ENCODE assay signal across 24 cellular contexts in the genomic region with DNA sequence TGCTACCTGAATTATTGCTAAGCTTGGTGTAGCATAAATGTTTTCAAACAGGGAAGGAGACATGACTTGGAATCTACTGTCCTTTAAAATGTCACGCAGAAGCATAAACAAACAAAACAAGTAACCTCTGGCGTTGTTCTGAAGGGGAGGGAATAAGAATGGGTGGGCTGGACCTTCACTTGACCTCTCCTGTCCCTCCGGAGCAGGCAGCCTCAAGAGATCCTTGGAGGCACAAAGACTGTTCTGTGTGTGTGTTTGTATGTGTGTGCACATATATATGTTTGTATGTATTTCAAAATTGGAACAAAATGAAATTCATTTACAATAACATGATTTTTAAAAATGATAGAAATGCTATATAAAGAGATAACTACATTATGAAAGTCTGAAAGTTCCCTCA.
DNase-seq lines count a peak whose midpoint lies in the region; ATAC-seq and TF ChIP-seq lines count a peak whose summit lies in the region.
"Had no signal": no experiment of that assay in that cellular context is flagged by ENCODE, and none has a peak within 500 bp of the region (broad histone marks: within the 10 kb centered on the region; RNA-seq: fewer than 3 reads in every experiment).

No MANE protein-coding gene starts in this region.

- no peaks in the 10 kb centered on the region for H3K79me2 ChIP-seq in SK-N-SH (ENCODE audit: insufficient read depth)

- 65% methylated on average over 3 of the region's 3 CpGs for WGBS in SK-N-SH (ENCODE audit: low lambda C conversion rate)

- peaks cover 4% of the 10 kb centered on the region for H3K27me3 Mint-ChIP-seq in T-helper 1 cell treated with Interleukin-12 subunit alpha and Interleukin-12 subunit beta and Interleukin-4 antibody, amounts not matched to agents 30 μg/mL and 1 μg/mL, for 36 hours (ENCODE audit: low read depth)

- H3K9ac ChIP-seq in SK-N-SH (no peak overlapping the region), skeletal muscle satellite cell (ENCODE audit: low read depth, low read length) (no peak overlapping the region)

- no peaks in the 10 kb centered on the region for H3K27me3 ChIP-seq in SK-N-SH (ENCODE audit: insufficient read depth)
- H3K27me3 ChIP-seq in skeletal muscle satellite cell (ENCODE audit: control insufficient read depth, insufficient read depth, low read length), result no peaks in the 10 kb centered on the region
- H3K27me3 ChIP-seq: body of pancreas, gastroesophageal sphincter, SJCRH30, transverse colon had no signal

- H3K4me3 Mint-ChIP-seq in T-helper 1 cell treated with Interleukin-12 subunit alpha and Interleukin-12 subunit beta and Interleukin-4 antibody, amounts not matched to agents 30 μg/mL and 1 μg/mL, for 36 hours, result peak overlapping the region; percentile 12
- H3K4me3 Mint-ChIP-seq: natural killer cell had no signal

- H2AFZ ChIP-seq in SK-N-SH (ENCODE audit: low read depth), result peak overlapping the region; percentile 64; the same call in 1 of the 2 replicates

- no peak for TF ChIP-seq EP300 in SK-N-SH (IDR thresholded peaks at IDR 0.05; ENCODE audit: borderline replicate concordance in 1 of 2, low read depth in 1 of 2, low read length in 1 of 2)

- H3K9me2 ChIP-seq in SK-N-SH, result no peaks in the 10 kb centered on the region

- no peak for TF ChIP-seq CTCF in SK-N-SH (IDR thresholded peaks at IDR 0.05)

- H3K9me3 ChIP-seq in SK-N-SH, result no peaks in the 10 kb centered on the region
- no peaks in the 10 kb centered on the region for H3K9me3 ChIP-seq in skeletal muscle satellite cell (replicated peaks; ENCODE audit: low read length)
- H3K9me3 ChIP-seq: body of pancreas, gastroesophageal sphincter, SJCRH30, transverse colon had no signal

- H3K27ac ChIP-seq in SK-N-SH (ENCODE audit: low read depth in 2 of 2, low read length in 1 of 2), result peak overlapping the region in 1 of 2 experiments; percentile 95; a peak in 3 of 4 replicates
- H3K27ac ChIP-seq: body of pancreas, gastroesophageal sphincter, SJCRH30, transverse colon had no signal

- H3K9me3 Mint-ChIP-seq in T-helper 1 cell treated with Interleukin-12 subunit alpha and Interleukin-12 subunit beta and Interleukin-4 antibody, amounts not matched to agents 30 μg/mL and 1 μg/mL, for 36 hours, result peaks cover 4% of the 10 kb centered on the region
- H3K9me3 Mint-ChIP-seq: natural killer cell had no signal

- H3K4me1 Mint-ChIP-seq in T-helper 1 cell treated with Interleukin-12 subunit alpha and Interleukin-12 subunit beta and Interleukin-4 antibody, amounts not matched to agents 30 μg/mL and 1 μg/mL, for 36 hours (ENCODE audit: low read depth), result peaks cover 29% of the 10 kb centered on the region
- H3K4me1 Mint-ChIP-seq: natural killer cell had no signal

- H3K27ac Mint-ChIP-seq in T-helper 1 cell treated with Interleukin-12 subunit alpha and Interleukin-12 subunit beta and Interleukin-4 antibody, amounts not matched to agents 30 μg/mL and 1 μg/mL, for 36 hours, result peak overlapping the region; percentile 35
- H3K27ac Mint-ChIP-seq: natural killer cell had no signal

- H4K20me1 ChIP-seq in SK-N-SH (ENCODE audit: insufficient read depth), result no peaks in the 10 kb centered on the region

- H3K4me1 ChIP-seq in SK-N-SH (ENCODE audit: control insufficient read depth in 1 of 2, insufficient read depth in 2 of 2, low read depth in 1 of 2, low read length in 1 of 2) (peaks cover 13 to 16% of the 10 kb centered on the region in 2 experiments), skeletal muscle satellite cell (ENCODE audit: control insufficient read depth, insufficient read depth, low read length) (peaks cover 7% of the 10 kb centered on the region)
- H3K4me1 ChIP-seq: gastroesophageal sphincter, SJCRH30 had no signal

- H3K36me3 ChIP-seq in SK-N-SH (replicated peaks in 1 of 2; ENCODE audit: control insufficient read depth in 1 of 2, insufficient read depth in 2 of 2, low read length in 1 of 2) (no peaks in the 10 kb centered on the region), skeletal muscle satellite cell (ENCODE audit: insufficient read depth, low read length) (no peaks in the 10 kb centered on the region)
- H3K36me3 ChIP-seq: gastroesophageal sphincter, SJCRH30, transverse colon had no signal

- peak; percentile 36 for ATAC-seq in left colon
- ATAC-seq in GM18870 (IDR thresholded peaks at IDR 0.05; ENCODE audit: unreplicated experiment), result no peak
- ATAC-seq in GM18498 (IDR thresholded peaks at IDR 0.05; ENCODE audit: unreplicated experiment), result no peak
- no peak for ATAC-seq in GM21515 (IDR thresholded peaks at IDR 0.05; ENCODE audit: unreplicated experiment)
- ATAC-seq: body of pancreas, gastroesophageal sphincter, left ventricle myocardium superior, natural killer cell had no signal

- no peaks in the 10 kb centered on the region for H3F3A ChIP-seq in SK-N-SH (replicated peaks; ENCODE audit: insufficient read depth)

- intact Hi-C loops in left colon (cut with DNase I, micrococcal nuclease), result no loop called here

- peaks cover 2% of the 10 kb centered on the region for H3K36me3 Mint-ChIP-seq in T-helper 1 cell treated with Interleukin-12 subunit alpha and Interleukin-12 subunit beta and Interleukin-4 antibody, amounts not matched to agents 30 μg/mL and 1 μg/mL, for 36 hours (ENCODE audit: low read depth)
- H3K36me3 Mint-ChIP-seq: natural killer cell had no signal

- no peak for TF ChIP-seq RAD21 in SK-N-SH (IDR thresholded peaks at IDR 0.05; ENCODE audit: low read length)

- H3K4me2 ChIP-seq in SK-N-SH (peak overlapping the region; percentile 62), skeletal muscle satellite cell (ENCODE audit: low read length) (peak overlapping the region; percentile 5)

- no peak overlapping the region for H3K4me3 ChIP-seq in SK-N-SH (ENCODE audit: low read depth in 2 of 2, low read length in 1 of 2)
- no peak overlapping the region for H3K4me3 ChIP-seq in skeletal muscle satellite cell (ENCODE audit: low read length)
- H3K4me3 ChIP-seq: body of pancreas, gastroesophageal sphincter, SJCRH30, transverse colon had no signal

- CTCF ChIA-PET in SK-N-SH (lab: Yijun Ruan, JAX), result interaction anchor here (0.8 to 4.2 kb wide), 3 partner anchors 23 to 256 kb away, joined by 3 to 18 read pairs (median 5); no protein-coding TSS in a partner anchor

- DNase-seq in T-helper 1 cell (no peak), SK-N-SH (no peak), left colon (no peak)
- DNase-seq: 8988T; activated CD4-positive, alpha-beta T cell treated with anti-CD3 and anti-CD28 coated beads, Interleukin-2, amount 50 U/mL, for 4 hours; activated gamma-delta T cell; body of pancreas; DMS79; GF-D8; Kasumi-1; left ventricle myocardium superior; midbrain; natural killer cell; NCI-H526 treated with DMSO at 0.1 percent for 48 hours; posterior cingulate gyrus; T-helper 9 cell; transverse colon had no signal

- POLR2A ChIA-PET in SK-N-SH (lab: Yijun Ruan, JAX), result no interaction called here

TF ChIP-seq in SK-N-SH, 30 proteins besides CTCF, POLR2A, EP300 and RAD21:
- TF ChIP-seq TEAD4 (IDR thresholded peaks at IDR 0.05; ENCODE audit: borderline replicate concordance, insufficient read depth), result no peak
- no peak for TF ChIP-seq POLR2AphosphoS5 (IDR thresholded peaks at IDR 0.05; ENCODE audit: low read depth, low read length)
- TF ChIP-seq MXI1 (IDR thresholded peaks at IDR 0.05; ENCODE audit: low read depth, low read length), result no peak
- no peak for TF ChIP-seq EZH2phosphoT487 (IDR thresholded peaks at IDR 0.05; ENCODE audit: borderline replicate concordance, low read depth)
- TF ChIP-seq FOSL2 (IDR thresholded peaks at IDR 0.05; ENCODE audit: borderline replicate concordance, low read depth), result no peak
- TF ChIP-seq MEF2A (IDR thresholded peaks at IDR 0.05; ENCODE audit: borderline replicate concordance, low read depth), result no peak
- no peak for TF ChIP-seq RXRA (IDR thresholded peaks at IDR 0.05; ENCODE audit: borderline replicate concordance, low read depth)
- no peak for TF ChIP-seq NFIC (IDR thresholded peaks at IDR 0.05; ENCODE audit: borderline replicate concordance)
